In the genomic region with DNA sequence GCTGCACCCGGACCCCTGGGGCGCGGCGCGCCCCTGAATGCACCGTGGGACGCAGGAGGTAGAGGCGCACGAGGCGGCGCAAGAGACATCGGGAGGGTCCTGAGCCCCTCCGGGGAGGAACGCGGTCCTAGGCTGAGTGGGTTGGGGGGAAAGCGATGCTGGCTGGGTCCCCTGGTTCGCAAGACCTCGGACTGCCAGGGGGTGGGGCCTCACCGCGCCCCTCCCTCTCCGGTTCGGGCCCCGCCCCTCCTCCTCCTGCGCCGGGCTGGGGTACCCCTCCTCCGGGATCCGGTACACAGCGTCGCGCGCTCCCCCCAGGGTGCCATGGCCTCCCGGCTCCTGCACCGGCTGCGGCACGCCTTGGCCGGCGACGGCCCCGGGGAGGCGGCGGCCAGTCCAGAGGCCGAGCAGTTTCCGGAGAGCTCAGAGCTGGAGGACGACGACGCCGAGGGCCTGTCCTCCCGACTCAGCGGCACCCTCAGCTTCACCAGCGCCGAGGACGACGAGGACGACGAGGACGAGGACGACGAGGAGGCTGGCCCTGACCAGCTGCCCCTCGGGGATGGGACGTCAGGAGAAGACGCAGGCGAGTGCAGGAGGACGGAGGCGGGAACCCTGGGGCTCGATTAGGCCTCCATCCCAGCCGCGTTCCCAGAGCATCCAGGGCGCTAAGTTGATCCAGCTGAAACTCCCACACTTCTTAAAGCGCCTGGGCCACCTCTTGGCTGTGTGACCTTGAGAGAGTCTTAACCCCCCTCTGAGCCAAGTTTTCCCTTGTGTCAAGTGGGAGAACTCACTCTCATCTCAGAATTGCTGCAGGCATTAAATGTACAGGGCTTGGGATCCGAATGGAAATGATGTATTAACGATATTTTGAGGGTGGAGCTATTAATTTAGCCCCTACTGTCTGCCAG, we compare ENCODE assay signal across 1 cellular context.
TF ChIP-seq lines count a peak whose summit lies in the region.

No MANE protein-coding gene starts in this region.

TF ChIP-seq in K562, 482 proteins besides CTCF, POLR2A, EP300 and RAD21 (continues in another document):
- peak; percentile 41 for TF ChIP-seq HMGN3 (IDR thresholded peaks at IDR 0.05; ENCODE audit: borderline replicate concordance, extremely low read depth, insufficient read length, low read depth, low read length)
- peak; percentile 78; the same call in 1 of the 2 replicates for TF ChIP-seq ZBTB7A (IDR thresholded peaks at IDR 0.05; ENCODE audit: borderline replicate concordance, control insufficient read depth, low read depth, low read length)
- TF ChIP-seq, protein P1, sequence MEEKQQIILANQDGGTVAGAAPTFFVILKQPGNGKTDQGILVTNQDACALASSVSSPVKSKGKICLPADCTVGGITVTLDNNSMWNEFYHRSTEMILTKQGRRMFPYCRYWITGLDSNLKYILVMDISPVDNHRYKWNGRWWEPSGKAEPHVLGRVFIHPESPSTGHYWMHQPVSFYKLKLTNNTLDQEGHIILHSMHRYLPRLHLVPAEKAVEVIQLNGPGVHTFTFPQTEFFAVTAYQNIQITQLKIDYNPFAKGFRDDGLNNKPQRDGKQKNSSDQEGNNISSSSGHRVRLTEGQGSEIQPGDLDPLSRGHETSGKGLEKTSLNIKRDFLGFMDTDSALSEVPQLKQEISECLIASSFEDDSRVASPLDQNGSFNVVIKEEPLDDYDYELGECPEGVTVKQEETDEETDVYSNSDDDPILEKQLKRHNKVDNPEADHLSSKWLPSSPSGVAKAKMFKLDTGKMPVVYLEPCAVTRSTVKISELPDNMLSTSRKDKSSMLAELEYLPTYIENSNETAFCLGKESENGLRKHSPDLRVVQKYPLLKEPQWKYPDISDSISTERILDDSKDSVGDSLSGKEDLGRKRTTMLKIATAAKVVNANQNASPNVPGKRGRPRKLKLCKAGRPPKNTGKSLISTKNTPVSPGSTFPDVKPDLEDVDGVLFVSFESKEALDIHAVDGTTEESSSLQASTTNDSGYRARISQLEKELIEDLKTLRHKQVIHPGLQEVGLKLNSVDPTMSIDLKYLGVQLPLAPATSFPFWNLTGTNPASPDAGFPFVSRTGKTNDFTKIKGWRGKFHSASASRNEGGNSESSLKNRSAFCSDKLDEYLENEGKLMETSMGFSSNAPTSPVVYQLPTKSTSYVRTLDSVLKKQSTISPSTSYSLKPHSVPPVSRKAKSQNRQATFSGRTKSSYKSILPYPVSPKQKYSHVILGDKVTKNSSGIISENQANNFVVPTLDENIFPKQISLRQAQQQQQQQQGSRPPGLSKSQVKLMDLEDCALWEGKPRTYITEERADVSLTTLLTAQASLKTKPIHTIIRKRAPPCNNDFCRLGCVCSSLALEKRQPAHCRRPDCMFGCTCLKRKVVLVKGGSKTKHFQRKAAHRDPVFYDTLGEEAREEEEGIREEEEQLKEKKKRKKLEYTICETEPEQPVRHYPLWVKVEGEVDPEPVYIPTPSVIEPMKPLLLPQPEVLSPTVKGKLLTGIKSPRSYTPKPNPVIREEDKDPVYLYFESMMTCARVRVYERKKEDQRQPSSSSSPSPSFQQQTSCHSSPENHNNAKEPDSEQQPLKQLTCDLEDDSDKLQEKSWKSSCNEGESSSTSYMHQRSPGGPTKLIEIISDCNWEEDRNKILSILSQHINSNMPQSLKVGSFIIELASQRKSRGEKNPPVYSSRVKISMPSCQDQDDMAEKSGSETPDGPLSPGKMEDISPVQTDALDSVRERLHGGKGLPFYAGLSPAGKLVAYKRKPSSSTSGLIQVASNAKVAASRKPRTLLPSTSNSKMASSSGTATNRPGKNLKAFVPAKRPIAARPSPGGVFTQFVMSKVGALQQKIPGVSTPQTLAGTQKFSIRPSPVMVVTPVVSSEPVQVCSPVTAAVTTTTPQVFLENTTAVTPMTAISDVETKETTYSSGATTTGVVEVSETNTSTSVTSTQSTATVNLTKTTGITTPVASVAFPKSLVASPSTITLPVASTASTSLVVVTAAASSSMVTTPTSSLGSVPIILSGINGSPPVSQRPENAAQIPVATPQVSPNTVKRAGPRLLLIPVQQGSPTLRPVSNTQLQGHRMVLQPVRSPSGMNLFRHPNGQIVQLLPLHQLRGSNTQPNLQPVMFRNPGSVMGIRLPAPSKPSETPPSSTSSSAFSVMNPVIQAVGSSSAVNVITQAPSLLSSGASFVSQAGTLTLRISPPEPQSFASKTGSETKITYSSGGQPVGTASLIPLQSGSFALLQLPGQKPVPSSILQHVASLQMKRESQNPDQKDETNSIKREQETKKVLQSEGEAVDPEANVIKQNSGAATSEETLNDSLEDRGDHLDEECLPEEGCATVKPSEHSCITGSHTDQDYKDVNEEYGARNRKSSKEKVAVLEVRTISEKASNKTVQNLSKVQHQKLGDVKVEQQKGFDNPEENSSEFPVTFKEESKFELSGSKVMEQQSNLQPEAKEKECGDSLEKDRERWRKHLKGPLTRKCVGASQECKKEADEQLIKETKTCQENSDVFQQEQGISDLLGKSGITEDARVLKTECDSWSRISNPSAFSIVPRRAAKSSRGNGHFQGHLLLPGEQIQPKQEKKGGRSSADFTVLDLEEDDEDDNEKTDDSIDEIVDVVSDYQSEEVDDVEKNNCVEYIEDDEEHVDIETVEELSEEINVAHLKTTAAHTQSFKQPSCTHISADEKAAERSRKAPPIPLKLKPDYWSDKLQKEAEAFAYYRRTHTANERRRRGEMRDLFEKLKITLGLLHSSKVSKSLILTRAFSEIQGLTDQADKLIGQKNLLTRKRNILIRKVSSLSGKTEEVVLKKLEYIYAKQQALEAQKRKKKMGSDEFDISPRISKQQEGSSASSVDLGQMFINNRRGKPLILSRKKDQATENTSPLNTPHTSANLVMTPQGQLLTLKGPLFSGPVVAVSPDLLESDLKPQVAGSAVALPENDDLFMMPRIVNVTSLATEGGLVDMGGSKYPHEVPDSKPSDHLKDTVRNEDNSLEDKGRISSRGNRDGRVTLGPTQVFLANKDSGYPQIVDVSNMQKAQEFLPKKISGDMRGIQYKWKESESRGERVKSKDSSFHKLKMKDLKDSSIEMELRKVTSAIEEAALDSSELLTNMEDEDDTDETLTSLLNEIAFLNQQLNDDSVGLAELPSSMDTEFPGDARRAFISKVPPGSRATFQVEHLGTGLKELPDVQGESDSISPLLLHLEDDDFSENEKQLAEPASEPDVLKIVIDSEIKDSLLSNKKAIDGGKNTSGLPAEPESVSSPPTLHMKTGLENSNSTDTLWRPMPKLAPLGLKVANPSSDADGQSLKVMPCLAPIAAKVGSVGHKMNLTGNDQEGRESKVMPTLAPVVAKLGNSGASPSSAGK (IDR thresholded peaks at IDR 0.05): peak; percentile 48; the same call in 1 of the 2 replicates
- peak; percentile 8; the same call in 1 of the 2 replicates for TF ChIP-seq CXXC5 (CRISPR knock-in tag; IDR thresholded peaks at IDR 0.05)
- no peak for TF ChIP-seq NFIX (CRISPR knock-in tag; IDR thresholded peaks at IDR 0.05; ENCODE audit: low read depth)
- TF ChIP-seq KDM5B (IDR thresholded peaks at IDR 0.05; ENCODE audit: insufficient replicate concordance, low read depth, low read length): peak; percentile 25
- TF ChIP-seq GABPB2 (CRISPR knock-in tag; conservative IDR thresholded peaks at IDR 0.05): no peak
- peak; percentile 38; the same call in 1 of the 2 replicates for TF ChIP-seq PHF8 (IDR thresholded peaks at IDR 0.05; ENCODE audit: borderline replicate concordance, low read length)
- TF ChIP-seq ZNF311 (CRISPR knock-in tag; IDR thresholded peaks at IDR 0.05): 0 out of 2 replicates have a peak, but pooled peaks have one; percentile 24
- TF ChIP-seq ZNF124 (CRISPR knock-in tag; IDR thresholded peaks at IDR 0.05): no peak
- TF ChIP-seq CCNT2 (IDR thresholded peaks at IDR 0.05; ENCODE audit: borderline replicate concordance, extremely low read depth, insufficient read length, low read depth, low read length): peak; percentile 37
- peak; percentile 65 for TF ChIP-seq POLR2G (IDR thresholded peaks at IDR 0.05; ENCODE audit: low read depth, low read length)
- no peak for TF ChIP-seq ARID4B (CRISPR knock-in tag; IDR thresholded peaks at IDR 0.05)
- peak; percentile 54 to 59 for TF ChIP-seq E2F6 (IDR thresholded peaks at IDR 0.05; ENCODE audit: borderline replicate concordance in 1 of 2, extremely low read depth in 1 of 2, insufficient read depth in 1 of 2, insufficient read length in 1 of 2, low read depth in 1 of 2, low read length in 1 of 2, poor library complexity in 1 of 2, severe bottlenecking in 1 of 2)
- TF ChIP-seq RBFOX2 (IDR thresholded peaks at IDR 0.05; ENCODE audit: low read depth, low read length): 0 out of 2 replicates have a peak, but pooled peaks have one; percentile 32
- TF ChIP-seq ZKSCAN8 (CRISPR knock-in tag; IDR thresholded peaks at IDR 0.05): no peak
- peak; percentile 45; the same call in 1 of the 2 replicates for TF ChIP-seq L3MBTL2 (IDR thresholded peaks at IDR 0.05)
- TF ChIP-seq JUNB (CRISPR knock-in tag; conservative IDR thresholded peaks at IDR 0.05): no peak
- TF ChIP-seq CREB1 (IDR thresholded peaks at IDR 0.05): no peak
- 0 out of 2 replicates have a peak, but pooled peaks have one; percentile 24 for TF ChIP-seq CREB1 (CRISPR knock-in tag; IDR thresholded peaks at IDR 0.05)
- no peak for TF ChIP-seq ZNF197 (CRISPR knock-in tag; IDR thresholded peaks at IDR 0.05; ENCODE audit: low read depth)
- TF ChIP-seq YY1 (IDR thresholded peaks at IDR 0.05; ENCODE audit: borderline replicate concordance in 1 of 3, control insufficient read depth in 1 of 3, extremely low read depth in 1 of 3, insufficient read depth in 3 of 3, insufficient read length in 1 of 3, insufficient replicate concordance in 2 of 3, low read depth in 1 of 3, low read length in 2 of 3): peak in 1 of 3 experiments; percentile 0
- TF ChIP-seq NRF1 (conservative IDR thresholded peaks at IDR 0.05 in 1 of 2, IDR thresholded peaks at IDR 0.05 in 1 of 2): peak in 1 of 2 experiments; percentile 42; a peak in 2 of 4 replicates
- no peak for TF ChIP-seq ZC3H4 (CRISPR knock-in tag; IDR thresholded peaks at IDR 0.05; ENCODE audit: borderline replicate concordance)
- no peak for TF ChIP-seq ZNF584 (CRISPR knock-in tag; IDR thresholded peaks at IDR 0.05; ENCODE audit: low read depth)
- TF ChIP-seq MCM3 (IDR thresholded peaks at IDR 0.05): no peak
- TF ChIP-seq REST (CRISPR knock-in tag; IDR thresholded peaks at IDR 0.05; ENCODE audit: low read depth): peak; percentile 60
- TF ChIP-seq TBL1XR1 (IDR thresholded peaks at IDR 0.05; ENCODE audit: low read length in 2 of 2): no peak
- TF ChIP-seq TFE3 (CRISPR knock-in tag; IDR thresholded peaks at IDR 0.05): no peak
